8 cellular contexts compared by ENCODE assay signal in the genomic region with DNA sequence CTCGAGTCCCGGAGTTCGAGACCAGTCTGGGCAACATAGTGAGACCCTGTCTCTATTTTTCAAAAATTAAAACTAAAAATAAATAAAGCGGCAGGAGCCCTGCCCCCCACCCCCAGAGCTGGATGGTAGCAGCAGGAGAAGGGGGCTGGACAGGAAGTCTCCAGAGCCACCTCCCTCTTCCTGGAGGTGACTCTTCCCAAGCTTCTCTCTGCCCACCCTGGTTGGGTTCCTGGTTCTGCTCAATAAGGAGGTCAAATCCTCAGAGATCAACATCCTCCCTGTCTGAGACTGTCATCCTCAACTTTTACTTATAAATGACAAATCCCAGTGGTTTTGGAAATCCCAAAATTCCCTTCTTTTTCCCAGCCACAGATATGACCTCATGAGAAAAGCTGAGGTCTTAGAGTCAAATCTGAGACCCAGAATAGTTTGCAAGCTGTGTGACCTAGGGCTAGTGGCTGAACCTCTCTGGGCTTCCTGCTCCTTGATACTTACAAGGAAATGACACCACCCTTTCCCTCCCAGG. TPM values are rescaled to one million over a fixed set of nuclear protein-coding genes. Genes with fewer than 3 reads are reported as not detected.
DNase-seq lines count a peak whose midpoint lies in the region; ATAC-seq, FAIRE-seq and TF ChIP-seq lines count a peak whose summit lies in the region.

No MANE protein-coding gene starts in this region.

- TF ChIP-seq POLR2A in stomach (IDR thresholded peaks at IDR 0.05): no peak

- H3K9ac ChIP-seq in astrocyte (ENCODE audit: low read length): peak overlapping the region; percentile 78
- H3K9ac ChIP-seq in keratinocyte (ENCODE audit: control insufficient read depth, extremely low read depth, insufficient read depth, low read length): peak overlapping the region; percentile 88

- H2AFZ ChIP-seq in astrocyte (ENCODE audit: low read depth, low read length) (peak overlapping the region; percentile 83), keratinocyte (ENCODE audit: control insufficient read depth, low read length) (no peak overlapping the region)

- FAIRE-seq in astrocyte (lab: Jason Lieb, UNC) (peak; percentile 13), keratinocyte (lab: Jason Lieb, UNC) (peak; percentile 88)

- H3K9me3 Mint-ChIP-seq in astrocyte (ENCODE audit: unreplicated experiment): no peaks in the 10 kb centered on the region

- ATAC-seq in GM19463 (IDR thresholded peaks at IDR 0.05; ENCODE audit: unreplicated experiment): no peak

- H3K36me3 Mint-ChIP-seq in astrocyte (ENCODE audit: low read depth, unreplicated experiment): no peaks in the 10 kb centered on the region

- DNase-seq in HT1080 (ENCODE audit: low read depth): peak; percentile 68
- no peak for DNase-seq in astrocyte (ENCODE audit: low read depth)
- DNase-seq in keratinocyte (ENCODE audit: low read depth, low spot score): no peak
- no peak for DNase-seq in stomach
- no peak for DNase-seq in GM13977 (ENCODE audit: low spot score)
- DNase-seq in cerebellar nuclear complex (lab: John Stamatoyannopoulos, UW): no peak
- no peak for DNase-seq in DMS153 treated with DMSO at 0.1 percent for 48 hours (lab: John Stamatoyannopoulos, UW; ENCODE audit: unreplicated experiment)

- H3K27me3 Mint-ChIP-seq in astrocyte (ENCODE audit: low read depth, unreplicated experiment): peaks cover 5% of the 10 kb centered on the region

- H3K4me1 Mint-ChIP-seq in astrocyte (ENCODE audit: low read depth, unreplicated experiment): peaks cover 21% of the 10 kb centered on the region

- no peak overlapping the region for H3K4me3 Mint-ChIP-seq in astrocyte (ENCODE audit: unreplicated experiment)

- H3K79me2 ChIP-seq in astrocyte (ENCODE audit: insufficient read depth, low read length) (no peaks in the 10 kb centered on the region), keratinocyte (ENCODE audit: control insufficient read depth, insufficient read depth, low read length) (peaks cover 11% of the 10 kb centered on the region)

- H3K27me3 ChIP-seq in astrocyte (ENCODE audit: insufficient read depth, low read length) (no peaks in the 10 kb centered on the region), keratinocyte (ENCODE audit: control insufficient read depth, extremely low read depth, insufficient read depth, low read length) (no peaks in the 10 kb centered on the region), stomach (no peaks in the 10 kb centered on the region)

- H3K4me1 ChIP-seq in astrocyte (ENCODE audit: insufficient read depth, low read length) (peaks cover 36% of the 10 kb centered on the region), keratinocyte (ENCODE audit: control insufficient read depth, extremely low read depth, insufficient read depth, low read length) (peaks cover 43% of the 10 kb centered on the region), stomach (peaks cover 31 to 68% (median 42%) of the 10 kb centered on the region in 4 donors)

- no peaks in the 10 kb centered on the region for H3K9me1 ChIP-seq in keratinocyte (ENCODE audit: control insufficient read depth, extremely low read depth, insufficient read depth, low read length)

- no peak for TF ChIP-seq EP300 in stomach (IDR thresholded peaks at IDR 0.05)

- H3K4me3 ChIP-seq in astrocyte (ENCODE audit: insufficient read depth, low read depth, low read length) (peak overlapping the region; percentile 53), keratinocyte (ENCODE audit: control insufficient read depth in 2 of 3, extremely low read depth in 1 of 3, insufficient read depth in 2 of 3, low read depth in 1 of 3, low read length in 3 of 3) (peak overlapping the region; percentile 61 to 86 (median 81)), stomach (peak overlapping the region in 2 of 4 donors; percentile 30 to 33)

- peak overlapping the region; percentile 87 for H3K4me2 ChIP-seq in astrocyte (ENCODE audit: low read length)
- peak overlapping the region; percentile 100 for H3K4me2 ChIP-seq in keratinocyte (ENCODE audit: control insufficient read depth, extremely low read depth, insufficient read depth, low read depth, low read length)

- WGBS in stomach, 5 donors: 63 to 76% (median 66%) methylated on average over 4 of the region's 4 CpGs

- in situ Hi-C loops in GM13977 (cut with MboI; ENCODE audit: low pct_unique_long_range_greater_than_20kb, low sequenced_read_pairs, unreplicated experiment): no loop called here

- TF ChIP-seq CTCF in astrocyte (IDR thresholded peaks at IDR 0.05; ENCODE audit: insufficient read depth, low read depth, low read length) (no peak), keratinocyte (optimal IDR thresholded peaks at IDR 0.05 in 1 of 3, IDR thresholded peaks at IDR 0.05 in 1 of 3, conservative IDR thresholded peaks at IDR 0.05 in 1 of 3; ENCODE audit: extremely low read depth in 1 of 3, insufficient read depth in 2 of 3, low read length in 3 of 3) (no peak), stomach (IDR thresholded peaks at IDR 0.05) (no peak), GM13977 (IDR thresholded peaks at IDR 0.05; ENCODE audit: extremely low read depth, insufficient read depth, missing control alignments) (no peak)

- H4K20me1 ChIP-seq in astrocyte (ENCODE audit: insufficient read depth, low read length): no peaks in the 10 kb centered on the region
- H4K20me1 ChIP-seq in keratinocyte (ENCODE audit: control insufficient read depth, extremely low read depth, insufficient read depth, low read length): no peaks in the 10 kb centered on the region

- H3K27ac Mint-ChIP-seq in astrocyte (ENCODE audit: unreplicated experiment): no peak overlapping the region

- no peaks in the 10 kb centered on the region for H3K36me3 ChIP-seq in astrocyte (ENCODE audit: insufficient read depth, low read length)
- H3K36me3 ChIP-seq in keratinocyte (ENCODE audit: control insufficient read depth in 2 of 2, extremely low read depth in 1 of 2, insufficient read depth in 2 of 2, low read length in 2 of 2): peaks cover 8 to 21% of the 10 kb centered on the region in 2 experiments
- H3K36me3 ChIP-seq in stomach: peaks cover 0 to 11% (median 4%) of the 10 kb centered on the region in 4 donors

- H3K27ac ChIP-seq in astrocyte (ENCODE audit: low read depth, low read length) (peak overlapping the region; percentile 72), keratinocyte (ENCODE audit: control insufficient read depth, insufficient read depth, low read length) (peak overlapping the region; percentile 97), stomach (peak overlapping the region; percentile 39 to 89 (median 82))

- dilution Hi-C loops in keratinocyte (cut with MboI; ENCODE audit: extremely low pct_ligation_motif_present, low sequenced_read_pairs): no loop called here

- intact Hi-C loops in stomach (cut with DNase I; ENCODE audit: low total_unique reads): no loop called here

- no peaks in the 10 kb centered on the region for H3K9me3 ChIP-seq in astrocyte (ENCODE audit: insufficient read depth, low read depth, low read length)
- no peaks in the 10 kb centered on the region for H3K9me3 ChIP-seq in keratinocyte (ENCODE audit: control insufficient read depth, low read depth, low read length)
- no peaks in the 10 kb centered on the region for H3K9me3 ChIP-seq in stomach

RNA-seq across cellular contexts. Expression of gene C1QTNF6, which starts 1.0 kb away (rescaled TPM):
- total RNA-seq in HT1080 (2014; rRNA removed; shearing (Covaris generic)): 5.8 and 10.3 TPM in 2 replicates
- 11.2 and 11.6 TPM in 2 replicates for polyA plus RNA-seq in HT1080 (2015; cell fraction: cytosol; rRNA removed)
- polyA plus RNA-seq in HT1080 (2015; cell fraction: nucleus; rRNA removed): 13.3 and 18.6 TPM in 2 replicates
- total RNA-seq in astrocyte: 6.0 and 8.4 TPM in 2 replicates
- 17.1 to 28.2 TPM (median 25.4 TPM) in 3 replicates for polyA plus RNA-seq in keratinocyte
- polyA plus RNA-seq in keratinocyte (2011; ENCODE audit: low read depth): 5.9 TPM
- polyA plus RNA-seq in keratinocyte (2011; cell fraction: cytosol; rRNA removed): 16.4 and 20.3 TPM in 2 replicates
- 76.5 and 95.8 TPM in 2 replicates for polyA plus RNA-seq in keratinocyte (2011; cell fraction: nucleus; rRNA removed)
- polyA plus RNA-seq in keratinocyte (2012; ENCODE audit: low replicate concordance): 13.1 and 26.3 TPM in 2 replicates
- polyA minus RNA-seq in keratinocyte: 12.5 to 42.9 TPM (median 15.4 TPM) in 3 replicates
- polyA minus RNA-seq in keratinocyte (2011; cell fraction: cytosol; rRNA and poly(A)+ RNA removed): 27.2 TPM
- 26.8 and 29.2 TPM in 2 replicates for polyA minus RNA-seq in keratinocyte (2011; cell fraction: nucleus; rRNA and poly(A)+ RNA removed)
- 10 to 100 TPM in 1 of 5 donors, 1 to 10 TPM in 2, under 1 TPM in 1, not detected in 1; 0.45 to 10.4 (median 3.0) TPM for total RNA-seq in stomach
- 1 to 10 TPM; 2.3 to 4.5 (median 4.1) TPM for polyA plus RNA-seq in stomach

RNA-seq across cellular contexts. Expression of gene SSTR3, which starts 25.2 kb away (rescaled TPM):
- not detected in 2 replicates for total RNA-seq in HT1080 (2014; rRNA removed; shearing (Covaris generic))
- not detected in 2 replicates for polyA plus RNA-seq in HT1080 (2015; cell fraction: cytosol; rRNA removed)
- polyA plus RNA-seq in HT1080 (2015; cell fraction: nucleus; rRNA removed): not detected in 2 replicates
- 0.07 TPM in 1 of 2 replicates, not detected in the other for total RNA-seq in astrocyte
- not detected in 3 replicates for polyA plus RNA-seq in keratinocyte
- polyA plus RNA-seq in keratinocyte (2011; ENCODE audit: low read depth): not detected
- polyA plus RNA-seq in keratinocyte (2011; cell fraction: cytosol; rRNA removed): not detected in 2 replicates
- polyA plus RNA-seq in keratinocyte (2011; cell fraction: nucleus; rRNA removed): not detected in 2 replicates
- polyA plus RNA-seq in keratinocyte (2012; ENCODE audit: low replicate concordance): not detected in 2 replicates
- polyA minus RNA-seq in keratinocyte: not detected in 3 replicates
- polyA minus RNA-seq in keratinocyte (2011; cell fraction: cytosol; rRNA and poly(A)+ RNA removed): not detected
- not detected in 2 replicates for polyA minus RNA-seq in keratinocyte (2011; cell fraction: nucleus; rRNA and poly(A)+ RNA removed)
- under 1 TPM in 1 of 5 donors, not detected in 4; 0.37 TPM for total RNA-seq in stomach
- under 1 TPM in 2 of 3 donors, not detected in 1; 0.05 to 0.12 TPM for polyA plus RNA-seq in stomach

RNA-seq across cellular contexts. Expression of gene IL2RB, which starts 37.3 kb away (rescaled TPM):
- 0.06 and 0.63 TPM in 2 replicates for total RNA-seq in HT1080 (2014; rRNA removed; shearing (Covaris generic))
- polyA plus RNA-seq in HT1080 (2015; cell fraction: cytosol; rRNA removed): 0.66 and 0.67 TPM in 2 replicates
- polyA plus RNA-seq in HT1080 (2015; cell fraction: nucleus; rRNA removed): 0.29 and 0.44 TPM in 2 replicates
- total RNA-seq in astrocyte (1.3 and 1.6 TPM in 2 replicates), stomach (1 to 10 TPM in 2 of 5 donors, under 1 TPM in 1, not detected in 2; 0.73 to 5.3 (median 5.2) TPM)
- polyA plus RNA-seq in keratinocyte (0.08 to 0.24 TPM (median 0.12 TPM) in 3 replicates), stomach (1 to 10 TPM in 1 of 3 donors, under 1 TPM in 2; 0.44 to 2.6 (median 0.58) TPM)
- not detected for polyA plus RNA-seq in keratinocyte (2011; ENCODE audit: low read depth)
- polyA plus RNA-seq in keratinocyte (2011; cell fraction: cytosol; rRNA removed): 0.07 and 0.22 TPM in 2 replicates
- polyA plus RNA-seq in keratinocyte (2011; cell fraction: nucleus; rRNA removed): 0.79 and 0.83 TPM in 2 replicates
- polyA plus RNA-seq in keratinocyte (2012; ENCODE audit: low replicate concordance): 0.19 and 0.27 TPM in 2 replicates
- polyA minus RNA-seq in keratinocyte: 0.07 to 0.48 TPM in 2 of 3 replicates, not detected in the other
- polyA minus RNA-seq in keratinocyte (2011; cell fraction: cytosol; rRNA and poly(A)+ RNA removed): not detected
- polyA minus RNA-seq in keratinocyte (2011; cell fraction: nucleus; rRNA and poly(A)+ RNA removed): 0.70 TPM in 1 of 2 replicates, not detected in the other

RNA-seq across cellular contexts. Expression of gene RAC2, which starts 57.0 kb away (rescaled TPM):
- total RNA-seq in HT1080 (2014; rRNA removed; shearing (Covaris generic)): 162 and 246 TPM in 2 replicates
- 359 and 376 TPM in 2 replicates for polyA plus RNA-seq in HT1080 (2015; cell fraction: cytosol; rRNA removed)
- polyA plus RNA-seq in HT1080 (2015; cell fraction: nucleus; rRNA removed): 178 and 198 TPM in 2 replicates
- total RNA-seq in astrocyte: 0.61 and 0.65 TPM in 2 replicates
- 71.9 to 128 TPM (median 78.6 TPM) in 3 replicates for polyA plus RNA-seq in keratinocyte
- 13.8 TPM for polyA plus RNA-seq in keratinocyte (2011; ENCODE audit: low read depth)
- polyA plus RNA-seq in keratinocyte (2011; cell fraction: cytosol; rRNA removed): 107 and 165 TPM in 2 replicates
- 80.3 and 118 TPM in 2 replicates for polyA plus RNA-seq in keratinocyte (2011; cell fraction: nucleus; rRNA removed)
- 55.6 and 168 TPM in 2 replicates for polyA plus RNA-seq in keratinocyte (2012; ENCODE audit: low replicate concordance)
- 69.1 to 336 TPM (median 108 TPM) in 3 replicates for polyA minus RNA-seq in keratinocyte
- polyA minus RNA-seq in keratinocyte (2011; cell fraction: cytosol; rRNA and poly(A)+ RNA removed): 111 TPM
- 35.8 and 45.0 TPM in 2 replicates for polyA minus RNA-seq in keratinocyte (2011; cell fraction: nucleus; rRNA and poly(A)+ RNA removed)
- 10 to 100 TPM in 3 of 5 donors, 1 to 10 TPM in 2; 1.8 to 50.4 (median 14.2) TPM for total RNA-seq in stomach
- 10 to 100 TPM; 17.6 to 23.8 (median 22.8) TPM for polyA plus RNA-seq in stomach
